ENCODE assay signal across 11 cellular contexts in genomic region chr17:81978901-81979298, GRCh38. TPM values are rescaled to one million over a fixed set of nuclear protein-coding genes. Genes with fewer than 3 reads are reported as not detected.
DNase-seq lines count a peak whose midpoint lies in the region; ATAC-seq and TF ChIP-seq lines count a peak whose summit lies in the region.
"Had no signal": no experiment of that assay in that cellular context is flagged by ENCODE, and none has a peak within 500 bp of the region (broad histone marks: within the 10 kb centered on the region; RNA-seq: fewer than 3 reads in every experiment).

No MANE protein-coding gene starts in this region.

- no peaks in the 10 kb centered on the region for H3K79me2 ChIP-seq in KMS-11 (ENCODE audit: insufficient read depth, low read depth)

- H4K20me1 ChIP-seq in KMS-11 (ENCODE audit: insufficient read depth), result no peaks in the 10 kb centered on the region

- no peak for DNase-seq in astrocyte of the cerebellum (ENCODE audit: low read depth)
- DNase-seq in natural killer cell, result no peak
- DNase-seq in retina, result no peak
- no peak for DNase-seq in nucleus accumbens (lab: John Stamatoyannopoulos, UW)
- DNase-seq: activated gamma-delta T cell, left colon had no signal

- no peaks in the 10 kb centered on the region for H3K36me3 Mint-ChIP-seq in natural killer cell

- ATAC-seq in natural killer cell (no peak), GM19397 (IDR thresholded peaks at IDR 0.05; ENCODE audit: unreplicated experiment) (no peak), HG02885 (IDR thresholded peaks at IDR 0.05; ENCODE audit: poor library complexity, unreplicated experiment) (no peak)
- ATAC-seq: esophagus mucosa, left colon had no signal

- peak overlapping the region; percentile 98; the same call in 1 of the 2 replicates for H3K27ac ChIP-seq in C4-2B
- H3K27ac ChIP-seq in KMS-11, result no peak overlapping the region

- TF ChIP-seq CTCF in C4-2B (conservative IDR thresholded peaks at IDR 0.05), result no peak
- TF ChIP-seq CTCF in KMS-11 (conservative IDR thresholded peaks at IDR 0.05; ENCODE audit: low read depth, low read length), result no peak
- no peak for TF ChIP-seq CTCF in astrocyte of the cerebellum (IDR thresholded peaks at IDR 0.05; ENCODE audit: low read depth, low read length, missing control alignments)
- no peak for TF ChIP-seq CTCF in natural killer cell (IDR thresholded peaks at IDR 0.05)

- no peak overlapping the region for H2AFZ ChIP-seq in KMS-11 (ENCODE audit: low read depth)

- peaks cover 11% of the 10 kb centered on the region; the same call in 1 of the 2 replicates for H3K27me3 ChIP-seq in KMS-11 (ENCODE audit: insufficient read depth, low read depth)

- intact Hi-C loops in natural killer cell (cut with micrococcal nuclease), result no loop called here

- no peaks in the 10 kb centered on the region for H3K9me3 Mint-ChIP-seq in natural killer cell

- H3K4me1 Mint-ChIP-seq in natural killer cell, result peaks cover 5 to 33% of the 10 kb centered on the region in 2 donors

- in situ Hi-C loops in astrocyte of the cerebellum (cut with HindIII; ENCODE audit: low sequenced_read_pairs), result loop anchor here (10.0 kb wide), 1 partner anchor 56 kb away; the partner anchor contains the start of genes DCXR and RAC3

- H3K36me3 ChIP-seq in KMS-11 (ENCODE audit: insufficient read depth), result no peaks in the 10 kb centered on the region

- no peak overlapping the region for H3K4me3 ChIP-seq in KMS-11 (IDR thresholded peaks at IDR 0.05; ENCODE audit: insufficient read depth, low read depth, low read length)
- peak overlapping the region; percentile 75 for H3K4me3 ChIP-seq in astrocyte of the cerebellum (ENCODE audit: low read depth, low read length)

- peaks cover 47% of the 10 kb centered on the region for H3K4me1 ChIP-seq in KMS-11 (ENCODE audit: low read depth, poor library complexity, severe bottlenecking)

- H3K27ac Mint-ChIP-seq in natural killer cell, result no peak overlapping the region

- peak overlapping the region; percentile 99 for H3K4me2 ChIP-seq in KMS-11

- H3K27me3 Mint-ChIP-seq in natural killer cell (ENCODE audit: low read depth in 2 of 2), result no peaks in the 10 kb centered on the region

- no peak overlapping the region; the same call in 1 of the 2 replicates for H3K9ac ChIP-seq in KMS-11

- H3K4me3 Mint-ChIP-seq in natural killer cell, result peak overlapping the region; percentile 64

RNA-seq across cellular contexts. Expression of gene ASPSCR1, which starts 1.5 kb away (rescaled TPM):
- total RNA-seq in natural killer cell, result 10 to 100 TPM; 29.7 to 43.5 (median 40.8) TPM

RNA-seq across cellular contexts. Expression of gene NOTUM, which starts 17.9 kb away (rescaled TPM):
- not detected for total RNA-seq in natural killer cell
- total RNA-seq: esophagus mucosa, left colon had no signal

RNA-seq across cellular contexts. Expression of gene MYADML2, which starts 31.9 kb away (rescaled TPM):
- not detected for total RNA-seq in natural killer cell
- total RNA-seq: esophagus mucosa had no signal

RNA-seq across cellular contexts. Expression of gene PYCR1, which starts 41.8 kb away (rescaled TPM):
- total RNA-seq in natural killer cell, result 1 to 10 TPM in 1 of 3 donors, not detected in 2; 3.4 TPM

RNA-seq across cellular contexts. Expression of gene CENPX, which starts 43.8 kb away (rescaled TPM):
- total RNA-seq in natural killer cell, result 10 to 100 TPM; 22.8 to 29.6 (median 27.0) TPM
